ENCODE assay signal across 19 cellular contexts in genomic region chr7:115868369-115868768, GRCh38.
"Had no signal": no experiment of that assay in that cellular context is flagged by ENCODE, and none has a peak within 500 bp of the region (broad histone marks: within the 10 kb centered on the region; RNA-seq: fewer than 3 reads in every experiment).

No MANE protein-coding gene starts in this region.

- H3K36me3 Mint-ChIP-seq: naive thymus-derived CD8-positive, alpha-beta T cell; type B pancreatic cell had no signal

- H3K4me3 ChIP-seq: esophagus squamous epithelium, gastroesophageal sphincter, lung, mucosa of descending colon, spleen, suprapubic skin, thyroid gland had no signal

- H3K27me3 ChIP-seq: esophagus squamous epithelium, gastroesophageal sphincter, spleen, suprapubic skin, thyroid gland had no signal

- H3K9me3 ChIP-seq: esophagus squamous epithelium, gastroesophageal sphincter, mucosa of descending colon, spleen, suprapubic skin, thyroid gland had no signal

- H3K9me3 Mint-ChIP-seq: naive thymus-derived CD8-positive, alpha-beta T cell had no signal

- H3K4me1 ChIP-seq: esophagus squamous epithelium, spleen, suprapubic skin had no signal

- H3K27ac ChIP-seq: esophagus squamous epithelium, gastroesophageal sphincter, spleen, suprapubic skin, thyroid gland had no signal

- DNase-seq: cortex of kidney; effector memory CD4-positive, alpha-beta T cell; esophagus squamous epithelium; foreskin fibroblast; glutamatergic neuron; left colon; left ventricle myocardium superior; mucosa of descending colon; naive thymus-derived CD8-positive, alpha-beta T cell; posterior cingulate gyrus; spleen; stimulated activated CD4-positive, alpha-beta T cell treated with anti-CD3 and anti-CD28 coated beads, Interleukin-15, amount 100 ng/mL, for 24 hours; stimulated activated CD4-positive, alpha-beta T cell treated with anti-CD3 and anti-CD28 coated beads, Interleukin-2, amount 100 ng/mL, for 24 hours; stimulated activated naive CD8-positive, alpha-beta T cell treated with anti-CD3 and anti-CD28 coated beads, Interleukin-15, Interleukin-2, amounts not matched to agents 100 U/mL and 50 U/mL, for 24 hours; thyroid gland had no signal

- H3K27ac Mint-ChIP-seq: naive thymus-derived CD8-positive, alpha-beta T cell; type B pancreatic cell had no signal

- H3K4me1 Mint-ChIP-seq: naive thymus-derived CD8-positive, alpha-beta T cell had no signal

- H3K4me3 Mint-ChIP-seq: naive thymus-derived CD8-positive, alpha-beta T cell; type B pancreatic cell had no signal

- H3K36me3 ChIP-seq: esophagus squamous epithelium, gastroesophageal sphincter, spleen, suprapubic skin, thyroid gland had no signal
